In the genomic region with DNA sequence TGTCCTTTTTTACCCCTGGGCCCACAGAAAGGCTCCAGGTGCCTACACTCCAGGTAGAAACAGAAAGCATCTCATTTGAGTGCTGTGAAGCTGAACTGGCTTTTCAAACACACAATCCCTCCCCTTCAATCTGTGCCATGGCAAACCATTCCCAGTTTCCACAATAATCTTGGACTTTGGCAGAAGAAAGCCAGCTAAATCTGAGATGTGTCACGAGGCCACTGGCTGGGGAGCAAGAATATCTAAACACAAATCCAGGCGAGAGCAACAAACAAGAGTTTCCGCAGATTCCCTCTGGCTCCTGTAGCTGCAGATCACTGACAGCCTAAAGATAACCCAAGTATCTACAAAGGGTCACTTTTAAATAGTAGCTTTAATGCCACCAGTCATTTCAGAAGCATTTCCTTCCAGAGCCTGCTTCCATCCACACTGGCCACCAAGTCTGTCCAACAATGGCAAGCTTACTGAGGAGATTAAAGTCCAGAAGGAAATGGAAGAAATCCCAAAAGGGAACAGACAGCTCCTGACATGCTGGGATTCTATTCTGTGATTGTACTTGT, we compare ENCODE assay signal across 1 cellular context.
TF ChIP-seq lines count a peak whose summit lies in the region.

No MANE protein-coding gene starts in this region.

TF ChIP-seq in liver, 16 proteins besides CTCF, POLR2A, EP300 and RAD21 (continued from another document):
- no peak for TF ChIP-seq REST (IDR thresholded peaks at IDR 0.05)
